Comparison of ENCODE assay signal across 13 cellular contexts in the genomic region with DNA sequence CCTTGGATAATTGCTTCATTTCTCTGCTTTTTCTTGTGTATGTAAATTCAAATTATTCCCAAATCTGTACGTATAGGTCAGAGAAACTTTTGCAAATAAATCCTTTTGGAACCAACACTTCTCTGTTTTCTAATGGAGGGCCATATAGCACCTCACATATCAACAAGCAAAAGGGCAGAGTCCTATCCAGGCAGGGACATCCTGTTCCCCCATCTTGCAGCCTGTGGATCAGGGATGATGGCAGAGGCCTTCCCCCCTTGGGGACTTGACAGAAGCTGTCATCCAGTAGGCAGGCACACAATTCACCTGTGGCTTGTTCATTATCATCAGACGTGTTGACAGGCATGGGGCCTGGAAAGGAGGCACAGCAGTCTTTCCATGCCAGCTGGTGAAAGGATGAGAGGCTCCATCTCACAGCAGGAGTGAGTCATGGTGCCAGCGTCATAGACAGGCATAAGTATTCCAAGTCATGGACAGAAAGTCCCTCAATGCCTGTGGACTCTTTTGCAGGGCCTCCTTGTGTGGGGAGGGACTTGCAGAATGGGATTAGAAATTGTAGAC. TPM values are rescaled to one million over a fixed set of nuclear protein-coding genes. Genes with fewer than 3 reads are reported as not detected.
DNase-seq lines count a peak whose midpoint lies in the region; ATAC-seq, FAIRE-seq and TF ChIP-seq lines count a peak whose summit lies in the region.
"Had no signal": no experiment of that assay in that cellular context is flagged by ENCODE, and none has a peak within 500 bp of the region (broad histone marks: within the 10 kb centered on the region; RNA-seq: fewer than 3 reads in every experiment).

No MANE protein-coding gene starts in this region.

- H3K4me1 Mint-ChIP-seq in nephron, result peaks cover 39% of the 10 kb centered on the region

- H3K27me3 ChIP-seq in bronchial epithelial cell (ENCODE audit: control insufficient read depth, insufficient read depth, low read length), result no peaks in the 10 kb centered on the region
- H3K27me3 ChIP-seq: SJSA1 had no signal

- TF ChIP-seq CTCF in bronchial epithelial cell (IDR thresholded peaks at IDR 0.05; ENCODE audit: insufficient read depth, low read length, severe bottlenecking), result no peak
- no peak for TF ChIP-seq CTCF in nephron (IDR thresholded peaks at IDR 0.05; ENCODE audit: unreplicated experiment in 3 of 3)

- H3K4me3 Mint-ChIP-seq in nephron, result no peak overlapping the region

- no peaks in the 10 kb centered on the region for H3K9me3 Mint-ChIP-seq in nephron

- peak overlapping the region; percentile 70 to 87 (median 87) for H3K27ac Mint-ChIP-seq in nephron

- no peaks in the 10 kb centered on the region for H3K36me3 Mint-ChIP-seq in nephron (ENCODE audit: low read depth)

- no peak overlapping the region for H3K4me3 ChIP-seq in bronchial epithelial cell (ENCODE audit: low read depth, low read length)
- H3K4me3 ChIP-seq: BLaER1 treated with 17β-estradiol and CSF1 and Interleukin-3, amounts not matched to agents 10 nM and 100 nM; SJSA1; stomach had no signal

- ATAC-seq in GM19395 (IDR thresholded peaks at IDR 0.05; ENCODE audit: unreplicated experiment) (no peak), GM18867 (IDR thresholded peaks at IDR 0.05; ENCODE audit: unreplicated experiment) (no peak), HG03457 (IDR thresholded peaks at IDR 0.05; ENCODE audit: unreplicated experiment) (no peak)

- DNase-seq in Daoy (ENCODE audit: low read depth), result peak; percentile 75
- DNase-seq in NCI-H1694 (lab: John Stamatoyannopoulos, UW), result peak; percentile 24
- DNase-seq in bronchial epithelial cell (ENCODE audit: low read depth), result peak; percentile 55
- DNase-seq: activated gamma-delta T cell, GDM1, stomach had no signal

- peaks cover 7% of the 10 kb centered on the region for H3K27me3 Mint-ChIP-seq in nephron (ENCODE audit: low read depth)

- FAIRE-seq in bronchial epithelial cell (lab: Jason Lieb, UNC), result no peak
- FAIRE-seq: H1 had no signal

- no peaks in the 10 kb centered on the region for H3K36me3 ChIP-seq in bronchial epithelial cell (ENCODE audit: control insufficient read depth, insufficient read depth, low read length)
- H3K36me3 ChIP-seq: BLaER1 treated with 17β-estradiol and CSF1 and Interleukin-3, amounts not matched to agents 10 nM and 100 nM; SJSA1; stomach had no signal

RNA-seq across cellular contexts. Expression of a gene that starts 31.8 kb away (rescaled TPM):
- 2.8 and 6.1 TPM in 2 replicates for total RNA-seq in Daoy (2014; rRNA removed; shearing (Covaris generic))
- 10.5 and 26.2 TPM in 2 replicates for total RNA-seq in bronchial epithelial cell

Comparison
In these comparisons a context has a peak if more than half of its experiments do, and no peak if none do; other contexts are left out.
1. DNase-seq: peak in every context shown above with its lines; median percentile 75 in Daoy; 55 in bronchial epithelial cell; 24 in NCI-H1694.